8 cellular contexts compared by ENCODE assay signal in the genomic region with DNA sequence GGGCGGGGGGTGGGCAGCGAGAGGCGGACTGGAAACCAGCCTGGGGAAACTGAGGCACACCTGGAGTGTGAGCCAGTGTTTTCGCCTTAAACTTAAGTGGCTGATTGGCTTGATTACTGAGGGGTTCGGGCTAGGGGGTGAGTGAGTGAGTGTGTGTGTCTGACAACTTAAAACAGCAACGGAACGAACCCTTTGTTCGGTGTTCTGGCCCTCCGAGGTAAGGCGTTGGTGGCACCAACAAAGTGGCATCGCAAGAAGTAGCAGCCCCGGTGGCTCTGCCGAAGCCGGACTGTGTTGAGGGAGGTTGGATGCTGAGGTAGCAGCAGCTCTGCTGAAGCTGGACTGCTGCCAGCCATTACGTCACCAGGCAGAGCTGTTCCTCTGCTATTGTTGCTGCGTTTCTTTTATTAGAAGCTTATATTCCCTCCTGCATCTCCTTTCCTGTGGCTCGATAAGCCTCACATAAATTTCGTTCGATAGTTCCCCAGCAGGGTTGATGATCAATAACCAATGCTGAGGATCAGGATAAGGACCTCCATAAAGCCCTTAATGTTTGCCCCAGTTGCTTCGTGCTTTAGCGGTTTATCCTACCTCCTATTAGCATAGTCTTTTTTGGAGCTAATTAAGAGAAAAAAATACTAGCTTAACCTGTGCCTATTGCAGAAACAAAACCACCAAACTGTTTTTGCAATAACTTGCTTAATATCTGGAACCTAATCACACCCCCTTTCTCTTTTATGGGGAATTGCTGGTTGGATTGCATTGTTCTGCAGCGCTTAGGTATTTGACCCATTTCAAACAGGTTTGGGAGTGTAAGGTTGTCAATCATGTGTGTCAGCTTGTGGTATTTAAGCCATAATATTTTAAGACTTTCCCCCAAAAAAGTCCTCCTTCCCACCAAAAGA. TPM values are rescaled to one million over a fixed set of nuclear protein-coding genes. Genes with fewer than 3 reads are reported as not detected.
A peak's percentile ranks its signal among the peaks of the same experiment; 100 is the strongest.
DNase-seq lines count a peak whose midpoint lies in the region; ATAC-seq and TF ChIP-seq lines count a peak whose summit lies in the region.

No MANE protein-coding gene starts in this region.

- H3K27ac Mint-ChIP-seq in progenitor cell of endocrine pancreas: peak overlapping the region; percentile 99
- peak overlapping the region; percentile 94 for H3K27ac Mint-ChIP-seq in type B pancreatic cell

- H3K9me3 Mint-ChIP-seq in progenitor cell of endocrine pancreas (ENCODE audit: low read depth) (peaks cover 8% of the 10 kb centered on the region), type B pancreatic cell (no peaks in the 10 kb centered on the region)

- H3K36me3 Mint-ChIP-seq in progenitor cell of endocrine pancreas (ENCODE audit: insufficient read depth) (peaks cover 12% of the 10 kb centered on the region), type B pancreatic cell (peaks cover 8% of the 10 kb centered on the region)

- H3K27ac ChIP-seq in right cardiac atrium (ENCODE audit: low read length): peak overlapping the region; percentile 3

- WGBS in right cardiac atrium: 4% methylated on average over 22 of the region's 22 CpGs

- peak; percentile 34 to 37 for ATAC-seq in right cardiac atrium

- H3K4me3 Mint-ChIP-seq in progenitor cell of endocrine pancreas (ENCODE audit: low read depth): peak overlapping the region; percentile 98
- H3K4me3 Mint-ChIP-seq in type B pancreatic cell: peak overlapping the region; percentile 99

- in situ Hi-C loops in astrocyte of the cerebellum (cut with HindIII; ENCODE audit: low sequenced_read_pairs): loop anchor here (5.0 kb wide), 1 partner anchor 78 kb away; no protein-coding TSS in a partner anchor

- peaks cover 21% of the 10 kb centered on the region for H3K4me1 Mint-ChIP-seq in progenitor cell of endocrine pancreas (ENCODE audit: low read depth)
- peaks cover 15% of the 10 kb centered on the region for H3K4me1 Mint-ChIP-seq in type B pancreatic cell (ENCODE audit: unreplicated experiment)

- POLR2A ChIA-PET in GM10248 (lab: Yijun Ruan, JAX): no interaction called here

- intact Hi-C loops in right cardiac atrium (cut with DNase I): no loop called here

- no peaks in the 10 kb centered on the region for H3K9me3 ChIP-seq in right cardiac atrium (ENCODE audit: control insufficient read depth, low read length)

- H3K27me3 Mint-ChIP-seq in progenitor cell of endocrine pancreas: no peaks in the 10 kb centered on the region
- no peaks in the 10 kb centered on the region for H3K27me3 Mint-ChIP-seq in type B pancreatic cell

- TF ChIP-seq CTCF in GM10248 (IDR thresholded peaks at IDR 0.05; ENCODE audit: control extremely low read depth, extremely low read depth, low read depth, missing control alignments): no peak
- no peak for TF ChIP-seq CTCF in astrocyte of the cerebellum (IDR thresholded peaks at IDR 0.05; ENCODE audit: low read depth, low read length, missing control alignments)
- no peak for TF ChIP-seq CTCF in progenitor cell of endocrine pancreas (IDR thresholded peaks at IDR 0.05; ENCODE audit: unreplicated experiment)
- TF ChIP-seq CTCF in type B pancreatic cell (conservative IDR thresholded peaks at IDR 0.05): peak; percentile 46

- H3K4me1 ChIP-seq in right cardiac atrium (ENCODE audit: control insufficient read depth, insufficient read depth, low read length): no peaks in the 10 kb centered on the region

- DNase-seq in GM10248 (ENCODE audit: extremely low spot score) (peak; percentile 53), NCI-H1694 (lab: John Stamatoyannopoulos, UW) (peak; percentile 85), T-helper 9 cell (peak; percentile 84), astrocyte of the cerebellum (ENCODE audit: low read depth) (peak; percentile 84), right cardiac atrium (peak; percentile 89 to 95 (median 93)), progenitor cell of endocrine pancreas (ENCODE audit: low spot score, unreplicated experiment) (peak; percentile 39), type B pancreatic cell (ENCODE audit: extremely low spot score, unreplicated experiment) (peak; percentile 86), NK-92 (lab: John Stamatoyannopoulos, UW; ENCODE audit: unreplicated experiment) (no peak)

- no peaks in the 10 kb centered on the region for H3K27me3 ChIP-seq in right cardiac atrium (ENCODE audit: control insufficient read depth, insufficient read depth)

- CTCF ChIA-PET in GM10248 (lab: Yijun Ruan, JAX): interaction anchor here (0.8 to 2.5 kb wide), 3 partner anchors 11 to 254 kb away, joined by 3 to 8 read pairs (median 3); no protein-coding TSS in a partner anchor

- H3K4me3 ChIP-seq in astrocyte of the cerebellum (ENCODE audit: low read depth, low read length) (peak overlapping the region; percentile 62), right cardiac atrium (ENCODE audit: low read length) (peak overlapping the region; percentile 82)

RNA-seq across cellular contexts. Expression of a gene that starts 1.3 kb away (rescaled TPM):
- total RNA-seq in right cardiac atrium (1 to 10 TPM in 2 of 4 donors, under 1 TPM in 2; 0.56 to 1.4 (median 0.89) TPM), progenitor cell of endocrine pancreas (8.7 and 10.1 TPM in 2 replicates), type B pancreatic cell (ENCODE audit: low replicate concordance) (1.6 and 6.1 TPM in 2 replicates)
- polyA plus RNA-seq in right cardiac atrium: 0.68 TPM

RNA-seq across cellular contexts. Expression of a gene that starts 1.6 kb away (rescaled TPM):
- total RNA-seq in right cardiac atrium: 1 to 10 TPM; 4.1 to 7.6 (median 6.8) TPM
- 2.6 TPM for polyA plus RNA-seq in right cardiac atrium
- 18.9 and 25.0 TPM in 2 replicates for total RNA-seq in progenitor cell of endocrine pancreas
- 6.3 and 17.2 TPM in 2 replicates for total RNA-seq in type B pancreatic cell (ENCODE audit: low replicate concordance)
